8 cellular contexts compared by ENCODE assay signal in the genomic region with DNA sequence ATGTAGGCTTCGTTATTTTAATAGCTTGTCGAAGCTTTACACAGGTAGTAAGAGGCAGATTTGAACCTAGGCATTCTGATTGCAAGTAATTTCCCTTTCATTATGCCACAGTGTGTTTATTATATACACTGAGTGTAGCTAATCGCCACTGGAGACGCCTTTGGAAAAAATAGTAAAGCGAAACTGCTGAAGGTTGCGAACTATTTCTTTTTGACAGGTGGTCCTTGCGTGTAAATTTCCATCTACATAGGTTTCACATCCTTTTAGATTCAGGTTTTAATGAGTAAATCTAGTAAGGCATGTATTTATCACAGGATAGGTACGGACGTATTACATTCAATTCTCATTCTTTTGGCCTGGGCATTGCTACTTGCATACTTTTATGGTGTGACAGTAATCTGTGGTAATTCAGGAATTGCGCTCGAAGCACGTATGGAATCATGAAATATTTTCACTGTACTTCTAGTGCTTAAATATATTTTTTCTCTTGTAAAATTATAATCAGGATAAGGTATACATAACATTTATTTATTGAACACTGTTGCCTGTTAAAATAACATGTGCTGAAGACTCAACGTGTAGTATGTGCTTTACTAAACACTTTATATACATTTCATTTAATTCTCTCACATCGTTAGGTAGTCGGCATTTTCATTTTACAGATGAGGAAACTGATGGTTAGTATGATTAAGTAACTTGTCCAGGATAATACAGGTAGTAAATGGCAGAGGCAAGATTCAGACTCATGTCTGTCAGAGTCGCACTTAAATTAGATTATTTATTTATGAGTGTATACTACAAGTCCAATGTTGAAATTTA. TPM values are rescaled to one million over a fixed set of nuclear protein-coding genes. Genes with fewer than 3 reads are reported as not detected.
DNase-seq lines count a peak whose midpoint lies in the region; ATAC-seq and TF ChIP-seq lines count a peak whose summit lies in the region.

No MANE protein-coding gene starts in this region.

- H3K9me3 Mint-ChIP-seq in activated naive CD4-positive, alpha-beta T cell treated with anti-CD3 and anti-CD28 coated beads, Interleukin-2, amount 10 ng/mL, durations not matched to agents 7 days and 5 days = no peaks in the 10 kb centered on the region

- H3K36me3 ChIP-seq in heart right ventricle (no peaks in the 10 kb centered on the region), MG63 (peaks cover 32% of the 10 kb centered on the region), iPS-20b (ENCODE audit: insufficient read depth, low read depth, low read length) (no peaks in the 10 kb centered on the region)

- no peaks in the 10 kb centered on the region for H3K9me3 ChIP-seq in heart right ventricle
- no peaks in the 10 kb centered on the region; the same call in 1 of the 2 replicates for H3K9me3 ChIP-seq in MG63
- H3K9me3 ChIP-seq in iPS-20b (ENCODE audit: insufficient read depth, low read depth, low read length) = no peaks in the 10 kb centered on the region

- 23 to 24% methylated on average over 16 of the region's 16 CpGs for WGBS in heart right ventricle, 2 donors

- H3K4me3 Mint-ChIP-seq in activated naive CD4-positive, alpha-beta T cell treated with anti-CD3 and anti-CD28 coated beads, Interleukin-2, amount 10 ng/mL, durations not matched to agents 7 days and 5 days = peak overlapping the region; percentile 99

- peak overlapping the region; percentile 98 for H3K27ac Mint-ChIP-seq in activated naive CD4-positive, alpha-beta T cell treated with anti-CD3 and anti-CD28 coated beads, Interleukin-2, amount 10 ng/mL, durations not matched to agents 7 days and 5 days

- TF ChIP-seq CTCF in heart right ventricle (IDR thresholded peaks at IDR 0.05) = no peak

- CTCF ChIA-PET in activated naive CD4-positive, alpha-beta T cell treated with anti-CD3 and anti-CD28 coated beads, Interleukin-2, amount 10 ng/mL, durations not matched to agents 7 days and 5 days (lab: Charles Lee) = interaction anchor here (0.6 kb wide), 1 partner anchor 260 kb away, joined by 4 read pairs; no protein-coding TSS in a partner anchor

- peaks cover 12% of the 10 kb centered on the region for H3K36me3 Mint-ChIP-seq in activated naive CD4-positive, alpha-beta T cell treated with anti-CD3 and anti-CD28 coated beads, Interleukin-2, amount 10 ng/mL, durations not matched to agents 7 days and 5 days

- H3K27me3 ChIP-seq in heart right ventricle (no peaks in the 10 kb centered on the region), MG63 (no peaks in the 10 kb centered on the region), iPS-20b (ENCODE audit: insufficient read depth, low read length) (peaks cover 14% of the 10 kb centered on the region)

- H3K4me3 ChIP-seq in heart right ventricle (peak overlapping the region in 9 of 10 donors; percentile 68 to 95 (median 91)), MG63 (peak overlapping the region; percentile 97), iPS-20b (ENCODE audit: low read length) (peak overlapping the region; percentile 97)

- H3K4me1 ChIP-seq in heart right ventricle = peaks cover 0 to 68% (median 57%) of the 10 kb centered on the region in 9 donors
- H3K4me1 ChIP-seq in iPS-20b (ENCODE audit: insufficient read depth, low read length) = peaks cover 18% of the 10 kb centered on the region

- peak overlapping the region; percentile 92; the same call in 1 of the 2 replicates for H3K9ac ChIP-seq in iPS-20b (ENCODE audit: low read depth, low read length)

- H3K27me3 Mint-ChIP-seq in activated naive CD4-positive, alpha-beta T cell treated with anti-CD3 and anti-CD28 coated beads, Interleukin-2, amount 10 ng/mL, durations not matched to agents 7 days and 5 days = no peaks in the 10 kb centered on the region

- peaks cover 47% of the 10 kb centered on the region for H3K4me1 Mint-ChIP-seq in activated naive CD4-positive, alpha-beta T cell treated with anti-CD3 and anti-CD28 coated beads, Interleukin-2, amount 10 ng/mL, durations not matched to agents 7 days and 5 days

- peak overlapping the region in 7 of 10 donors; percentile 0 to 99 (median 99) for H3K27ac ChIP-seq in heart right ventricle
- H3K27ac ChIP-seq in iPS-20b (ENCODE audit: low read length) = no peak overlapping the region

- DNase-seq in heart right ventricle (no peak), Right ventricle myocardium inferior (ENCODE audit: missing footprints) (no peak), MG63 (no peak), superior temporal gyrus (ENCODE audit: extremely low spot score) (peak; percentile 59), ecto neural progenitor cell (ENCODE audit: low spot score) (no peak), globus pallidus (ENCODE audit: low spot score) (no peak)
- peak; percentile 36 for DNase-seq in activated naive CD4-positive, alpha-beta T cell treated with anti-CD3 and anti-CD28 coated beads, Interleukin-2, amount 10 ng/mL, durations not matched to agents 7 days and 5 days

- intact Hi-C loops in heart right ventricle (cut with DNase I) (no loop called here), Right ventricle myocardium inferior (cut with DNase I) (no loop called here)

- ATAC-seq in heart right ventricle = no peak
- no peak for ATAC-seq in Right ventricle myocardium inferior

RNA-seq across cellular contexts. Expression of a gene that starts 1.8 kb away (rescaled TPM):
- total RNA-seq in heart right ventricle = 100 to 1,000 TPM; 169 to 210 (median 185) TPM
- 100 to 1,000 TPM in 1 of 2 donors, 10 to 100 TPM in 1; 30.4 to 137 TPM for polyA plus RNA-seq in heart right ventricle
- total RNA-seq in Right ventricle myocardium inferior = 161 TPM
- total RNA-seq in MG63 (2014; rRNA removed; shearing (Covaris generic); ENCODE audit: low replicate concordance) = 67.5 and 72.8 TPM in 2 replicates

RNA-seq across cellular contexts. Expression of a gene that starts 47.6 kb away (rescaled TPM):
- total RNA-seq in heart right ventricle (10 to 100 TPM; 32.2 to 53.4 (median 45.3) TPM), Right ventricle myocardium inferior (46.2 TPM)
- 10 to 100 TPM; 12.0 to 24.3 TPM for polyA plus RNA-seq in heart right ventricle
- 23.3 and 29.1 TPM in 2 replicates for total RNA-seq in MG63 (2014; rRNA removed; shearing (Covaris generic); ENCODE audit: low replicate concordance)

Comparison
In these comparisons a context has a peak if more than half of its experiments do, and no peak if none do; other contexts are left out.
1. DNase-seq: peak in activated naive CD4-positive, alpha-beta T cell treated with anti-CD3 and anti-CD28 coated beads, Interleukin-2, amount 10 ng/mL, durations not matched to agents 7 days and 5 days (single experiment) and superior temporal gyrus (single experiment); none in heart right ventricle (0 of 2), Right ventricle myocardium inferior (single experiment), MG63 (single experiment), ecto neural progenitor cell (single experiment) and globus pallidus (single experiment).
2. Peak in every context shown above with its lines, with median percentiles within 50 percentile points of each other: H3K4me3 ChIP-seq.